11 cellular contexts compared by ENCODE assay signal in genomic region chr14:63933110-63933509, GRCh38.
DNase-seq lines count a peak whose midpoint lies in the region; ATAC-seq and TF ChIP-seq lines count a peak whose summit lies in the region.
"Had no signal": no experiment of that assay in that cellular context is flagged by ENCODE, and none has a peak within 500 bp of the region (broad histone marks: within the 10 kb centered on the region; RNA-seq: fewer than 3 reads in every experiment).

No MANE protein-coding gene starts in this region.

- H3K27ac ChIP-seq in left ventricle myocardium inferior (replicated peaks) (peak overlapping the region; percentile 24), heart left ventricle (peak overlapping the region in 4 of 12 donors; percentile 3 to 48 (median 33))
- H3K27ac ChIP-seq: brain microvascular endothelial cell had no signal

- H3K36me3 ChIP-seq in left ventricle myocardium inferior (no peaks in the 10 kb centered on the region), heart left ventricle (no peaks in the 10 kb centered on the region)
- H3K36me3 ChIP-seq: brain microvascular endothelial cell had no signal

- CTCF ChIA-PET in HEK293T (lab: Yijun Ruan, JAX) = no interaction called here

- H3K4me1 ChIP-seq in left ventricle myocardium inferior (peaks cover 21% of the 10 kb centered on the region), heart left ventricle (peaks cover 0 to 14% (median 6%) of the 10 kb centered on the region in 12 donors)

- no peak for DNase-seq in left ventricle myocardium inferior
- no peak for DNase-seq in cardiac septum (ENCODE audit: low spot score)
- peak; percentile 37 for DNase-seq in SK-MEL-5 (ENCODE audit: low read depth, low spot score)
- peak; percentile 47 for DNase-seq in fibroblast of peridontal ligament (ENCODE audit: extremely low read depth)
- DNase-seq in heart left ventricle = no peak
- DNase-seq in HEK293T (ENCODE audit: extremely low spot score) = no peak
- no peak for DNase-seq in hippocampal formation (lab: John Stamatoyannopoulos, UW)
- DNase-seq: AML-193, brain microvascular endothelial cell, mesendoderm had no signal

- H3K27me3 ChIP-seq in left ventricle myocardium inferior (ENCODE audit: low read depth) (no peaks in the 10 kb centered on the region), heart left ventricle (no peaks in the 10 kb centered on the region)
- H3K27me3 ChIP-seq: brain microvascular endothelial cell had no signal

- WGBS in heart left ventricle, 4 donors = 76 to 81% (median 78%) methylated on average over 3 of the region's 3 CpGs

- in situ Hi-C loops in SK-MEL-5 (cut with HindIII; ENCODE audit: low pct_unique_long_range_greater_than_20kb, low sequenced_read_pairs) = no loop called here

- H3K4me3 ChIP-seq in left ventricle myocardium inferior = no peak overlapping the region
- H3K4me3 ChIP-seq in heart left ventricle = peak overlapping the region in 1 of 12 donors; percentile 4

- no peak for TF ChIP-seq POLR2A in heart left ventricle (IDR thresholded peaks at IDR 0.05)

- ATAC-seq in GM19397 (IDR thresholded peaks at IDR 0.05; ENCODE audit: unreplicated experiment) (no peak), heart left ventricle (no peak)

- POLR2A ChIA-PET in HEK293T (lab: Yijun Ruan, JAX) = no interaction called here

- intact Hi-C loops in left ventricle myocardium inferior (cut with micrococcal nuclease) (no loop called here), cardiac septum (cut with DNase I) (no loop called here), heart left ventricle (cut with DNase I) (no loop called here)

- TF ChIP-seq CTCF in left ventricle myocardium inferior (IDR thresholded peaks at IDR 0.05; ENCODE audit: borderline replicate concordance) (no peak), heart left ventricle (IDR thresholded peaks at IDR 0.05) (no peak)

- no peaks in the 10 kb centered on the region for H3K9me3 ChIP-seq in left ventricle myocardium inferior (replicated peaks)
- no peaks in the 10 kb centered on the region for H3K9me3 ChIP-seq in heart left ventricle

TF ChIP-seq in HEK293T, 16 proteins besides CTCF, POLR2A, EP300 and RAD21:
- no peak for TF ChIP-seq TARDBP (IDR thresholded peaks at IDR 0.05)
- no peak for TF ChIP-seq LEF1 (IDR thresholded peaks at IDR 0.05; ENCODE audit: borderline replicate concordance)
- no peak for TF ChIP-seq FOXK2 (IDR thresholded peaks at IDR 0.05)
- no peak for TF ChIP-seq BHLHE40 (IDR thresholded peaks at IDR 0.05; ENCODE audit: borderline replicate concordance)
- no peak for TF ChIP-seq FOXA1 (IDR thresholded peaks at IDR 0.05)
- TF ChIP-seq CTBP1 (IDR thresholded peaks at IDR 0.05; ENCODE audit: borderline replicate concordance) = no peak
- no peak for TF ChIP-seq FOXM1 (IDR thresholded peaks at IDR 0.05; ENCODE audit: borderline replicate concordance)
- TF ChIP-seq ZNF384 (IDR thresholded peaks at IDR 0.05) = no peak
- TF ChIP-seq SP1 (IDR thresholded peaks at IDR 0.05) = no peak
- no peak for TF ChIP-seq SUZ12 (IDR thresholded peaks at IDR 0.05)
- TF ChIP-seq HDGF (IDR thresholded peaks at IDR 0.05; ENCODE audit: borderline replicate concordance) = no peak

Comparison
In these comparisons a context has a peak if more than half of its experiments do, and no peak if none do; other contexts are left out.
1. DNase-seq: peak in SK-MEL-5 (single experiment) and fibroblast of peridontal ligament (single experiment); none in left ventricle myocardium inferior (single experiment), cardiac septum (single experiment), heart left ventricle (0 of 5), HEK293T (single experiment) and hippocampal formation (0 of 2).